Comparison of ENCODE assay signal across 24 cellular contexts in the genomic region with DNA sequence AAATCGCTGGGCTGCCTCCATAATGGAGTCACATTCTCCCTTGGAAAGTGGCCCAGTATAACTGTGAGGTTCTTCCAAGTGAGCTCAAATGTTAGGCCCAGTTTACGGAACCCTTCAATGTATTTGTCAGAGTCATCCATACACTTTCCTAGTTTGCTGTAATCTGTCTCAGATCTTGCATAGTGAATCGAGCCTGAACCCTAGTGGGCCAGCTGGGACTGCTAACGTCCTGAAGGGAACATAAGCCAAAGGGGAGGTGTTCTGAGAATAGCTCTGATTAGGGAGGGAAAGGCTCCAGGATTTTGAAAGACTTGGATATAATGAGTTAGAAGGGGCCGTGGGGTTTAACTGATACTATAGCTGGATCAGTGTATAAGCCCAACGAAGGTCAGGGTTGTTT.
DNase-seq lines count a peak whose midpoint lies in the region; ATAC-seq, FAIRE-seq and TF ChIP-seq lines count a peak whose summit lies in the region.
"Had no signal": no experiment of that assay in that cellular context is flagged by ENCODE, and none has a peak within 500 bp of the region (broad histone marks: within the 10 kb centered on the region; RNA-seq: fewer than 3 reads in every experiment).

No MANE protein-coding gene starts in this region.

- H3K27me3 ChIP-seq in H1 (replicated peaks in 1 of 4; ENCODE audit: control insufficient read depth in 3 of 4, extremely low read depth in 1 of 4, insufficient read depth in 3 of 4, low read length in 3 of 4) (no peaks in the 10 kb centered on the region), sigmoid colon (no peaks in the 10 kb centered on the region)
- H3K27me3 ChIP-seq: SJCRH30 had no signal

- no peak overlapping the region for H3K4me2 ChIP-seq in H1 (ENCODE audit: insufficient read depth in 1 of 2, low read depth in 2 of 2, low read length in 2 of 2)

- no peaks in the 10 kb centered on the region for H4K20me1 ChIP-seq in H1 (replicated peaks in 1 of 2; ENCODE audit: control insufficient read depth in 1 of 2, insufficient read depth in 2 of 2, low read length in 2 of 2)

- no peak for TF ChIP-seq POLR2A in H1 (IDR thresholded peaks at IDR 0.05; ENCODE audit: control extremely low read depth in 1 of 2, low read depth in 2 of 2, low read length in 2 of 2)
- TF ChIP-seq POLR2A in sigmoid colon (IDR thresholded peaks at IDR 0.05), result no peak

- ATAC-seq in left ventricle myocardium superior (peak; percentile 63), HG02759 (IDR thresholded peaks at IDR 0.05; ENCODE audit: unreplicated experiment) (no peak), natural killer cell (no peak)
- ATAC-seq: CD8-positive, alpha-beta T cell; HepG2; SK-N-SH treated with all-trans-retinoic acid at 6 μM for 48 hours had no signal

- no peaks in the 10 kb centered on the region for H3K4me1 Mint-ChIP-seq in natural killer cell
- H3K4me1 Mint-ChIP-seq: B cell had no signal

- TF ChIP-seq EP300 in H1 (IDR thresholded peaks at IDR 0.05; ENCODE audit: borderline replicate concordance in 1 of 2, low read depth in 2 of 2, low read length in 2 of 2), result no peak
- no peak for TF ChIP-seq EP300 in sigmoid colon (IDR thresholded peaks at IDR 0.05)

- no peak overlapping the region for H2BK20ac ChIP-seq in H1 (ENCODE audit: low read length)

- H2AFZ ChIP-seq in H1 (ENCODE audit: low read length), result 0 out of 2 replicates have a peak overlapping the region, but pooled peaks have one; percentile 7

- H3K27me3 Mint-ChIP-seq in natural killer cell (ENCODE audit: low read depth in 2 of 2), result no peaks in the 10 kb centered on the region
- H3K27me3 Mint-ChIP-seq: B cell had no signal

- CTCF ChIA-PET in H1 (lab: Charles Lee; ENCODE audit: partially characterized antibody), result interaction anchor here (0.6 to 3.6 kb wide), 3 partner anchors 335 to 680 kb away, joined by 3 to 21 read pairs (median 3); no protein-coding TSS in a partner anchor

- no peak overlapping the region for H2BK120ac ChIP-seq in H1 (replicated peaks; ENCODE audit: low read depth, low read length)

- H2BK12ac ChIP-seq in H1 (ENCODE audit: low read depth, low read length), result no peak overlapping the region

- H3K18ac ChIP-seq in H1 (ENCODE audit: extremely low read depth, low read length), result no peak overlapping the region

- WGBS in H1 (ENCODE audit: extremely low coverage in 1 of 2, insufficient coverage in 1 of 2, insufficient read length in 1 of 2, insufficient replicate concordance in 2 of 2, low coverage in 1 of 2, low lambda C conversion rate in 2 of 2, missing lambda C conversion rate in 1 of 2), 2 experiments, result 93% methylated on average over 6 of the region's 6 CpGs; no CpG with 5 or more reads in 1 of the 2 experiments
- 66 to 71% methylated on average over 6 of the region's 6 CpGs for WGBS in sigmoid colon, 2 donors

- no peak for FAIRE-seq in H1 (lab: Jason Lieb, UNC)
- FAIRE-seq: GM12891, HepG2, RCC 7860 had no signal

- intact Hi-C loops in left ventricle myocardium superior (cut with micrococcal nuclease), result no loop called here
- intact Hi-C loops in sigmoid colon (cut with DNase I), result no loop called here
- intact Hi-C loops in natural killer cell (cut with micrococcal nuclease), result no loop called here

- no peak overlapping the region for H2BK5ac ChIP-seq in H1 (ENCODE audit: low read depth, low read length)

- H3K36me3 Mint-ChIP-seq in natural killer cell, result no peaks in the 10 kb centered on the region
- H3K36me3 Mint-ChIP-seq: CD8-positive, alpha-beta T cell had no signal

- no peak overlapping the region for H3K4ac ChIP-seq in H1 (replicated peaks; ENCODE audit: insufficient read length, low read depth, low read length)

- H3K79me2 ChIP-seq in H1 (ENCODE audit: control insufficient read depth in 1 of 2, insufficient read depth in 2 of 2, low read length in 2 of 2), result no peaks in the 10 kb centered on the region

- no peak overlapping the region for H2AK5ac ChIP-seq in H1 (ENCODE audit: low read depth, low read length)

- DNase-seq in H1 (ENCODE audit: low read depth in 1 of 2, low spot score in 2 of 2) (no peak), fibroblast of gingiva (ENCODE audit: low read depth) (peak; percentile 48), left ventricle myocardium superior (no peak), sigmoid colon (peak; percentile 58), natural killer cell (no peak), NAMALWA (ENCODE audit: low spot score) (no peak)
- DNase-seq: Caco-2; CD8-positive, alpha-beta T cell; DMS79 treated with DMSO at 0.1 percent for 48 hours; GF-D8; H7; Karpas-422; NCI-H1092 treated with DMSO at 0.1 percent for 48 hours; NCI-H187; NCI-H524 treated with DMSO at 0.1 percent for 48 hours; NCI-H774; SJCRH30 had no signal

- H3K4me3 ChIP-seq in H1 (ENCODE audit: extremely low read depth in 1 of 4, insufficient read depth in 2 of 4, low read depth in 3 of 4, low read length in 4 of 4) (no peak overlapping the region), sigmoid colon (no peak overlapping the region)
- H3K4me3 ChIP-seq: SJCRH30 had no signal

- POLR2A ChIA-PET in H1 (lab: Charles Lee; ENCODE audit: partially characterized antibody), result no interaction called here

- H2BK15ac ChIP-seq in H1 (ENCODE audit: low read length), result no peak overlapping the region

- no peak overlapping the region for H3K23ac ChIP-seq in H1 (ENCODE audit: insufficient read length)

- H3K56ac ChIP-seq in H1 (replicated peaks; ENCODE audit: insufficient read length, low read depth, low read length), result no peak overlapping the region

- no peak overlapping the region for H4K8ac ChIP-seq in H1 (ENCODE audit: extremely low read depth, insufficient read depth, low read length)

- H3K36me3 ChIP-seq in H1 (ENCODE audit: control insufficient read depth in 2 of 4, insufficient read depth in 4 of 4, low read length in 3 of 4) (no peaks in the 10 kb centered on the region), sigmoid colon (no peaks in the 10 kb centered on the region)
- H3K36me3 ChIP-seq: SJCRH30 had no signal

- H4K91ac ChIP-seq in H1 (replicated peaks; ENCODE audit: insufficient read length, low read length), result no peak overlapping the region

- no peaks in the 10 kb centered on the region for H3K4me1 ChIP-seq in H1 (replicated peaks in 1 of 4; ENCODE audit: control insufficient read depth in 3 of 4, insufficient read depth in 4 of 4, low read length in 3 of 4)
- H3K4me1 ChIP-seq in sigmoid colon, result peaks cover 0 to 21% (median 12%) of the 10 kb centered on the region in 4 donors
- H3K4me1 ChIP-seq: Caco-2 had no signal

- no peak overlapping the region for H4K5ac ChIP-seq in H1 (ENCODE audit: insufficient read length, low read depth, low read length)

- H3K14ac ChIP-seq in H1 (ENCODE audit: insufficient read length), result no peak overlapping the region

- H3K27ac ChIP-seq in H1 (ENCODE audit: low read depth, low read length) (no peak overlapping the region), sigmoid colon (no peak overlapping the region)
- H3K27ac ChIP-seq: C4-2B, SJCRH30 had no signal

- peaks cover 7 to 14% of the 10 kb centered on the region in 2 donors for H3K9me3 Mint-ChIP-seq in natural killer cell
- H3K9me3 Mint-ChIP-seq: CD8-positive, alpha-beta T cell had no signal

- H3K23me2 ChIP-seq in H1 (ENCODE audit: low read depth, low read length), result no peaks in the 10 kb centered on the region

- no peak for TF ChIP-seq RAD21 in H1 (IDR thresholded peaks at IDR 0.05 in 1 of 2, conservative IDR thresholded peaks at IDR 0.05 in 1 of 2; ENCODE audit: low read depth in 2 of 2, low read length in 2 of 2)

- no peaks in the 10 kb centered on the region for H3K79me1 ChIP-seq in H1 (ENCODE audit: low read depth, low read length)

- H3K4me3 Mint-ChIP-seq in natural killer cell, result no peak overlapping the region
- H3K4me3 Mint-ChIP-seq: B cell; CD8-positive, alpha-beta T cell had no signal

- no peak for TF ChIP-seq CTCF in H1 (IDR thresholded peaks at IDR 0.05; ENCODE audit: control extremely low read depth in 1 of 3, insufficient read depth in 1 of 3, low read depth in 1 of 3, low read length in 3 of 3)
- TF ChIP-seq CTCF in sigmoid colon (IDR thresholded peaks at IDR 0.05), result no peak
- no peak for TF ChIP-seq CTCF in natural killer cell (IDR thresholded peaks at IDR 0.05)

- no peaks in the 10 kb centered on the region for H3K9me3 ChIP-seq in H1 (ENCODE audit: insufficient read depth in 2 of 2, low read depth in 1 of 2, low read length in 1 of 2)
- no peaks in the 10 kb centered on the region for H3K9me3 ChIP-seq in sigmoid colon
- H3K9me3 ChIP-seq: Caco-2, SJCRH30 had no signal

- H3K27ac Mint-ChIP-seq in natural killer cell, result no peak overlapping the region
- H3K27ac Mint-ChIP-seq: B cell; CD8-positive, alpha-beta T cell had no signal

- no peak overlapping the region for H3K9ac ChIP-seq in H1 (replicated peaks in 1 of 4; ENCODE audit: extremely low read depth in 1 of 4, low read depth in 3 of 4, low read length in 3 of 4)

TF ChIP-seq in H1, 55 proteins besides CTCF, POLR2A, EP300 and RAD21 (continues in another document):
- TF ChIP-seq, protein P1, sequence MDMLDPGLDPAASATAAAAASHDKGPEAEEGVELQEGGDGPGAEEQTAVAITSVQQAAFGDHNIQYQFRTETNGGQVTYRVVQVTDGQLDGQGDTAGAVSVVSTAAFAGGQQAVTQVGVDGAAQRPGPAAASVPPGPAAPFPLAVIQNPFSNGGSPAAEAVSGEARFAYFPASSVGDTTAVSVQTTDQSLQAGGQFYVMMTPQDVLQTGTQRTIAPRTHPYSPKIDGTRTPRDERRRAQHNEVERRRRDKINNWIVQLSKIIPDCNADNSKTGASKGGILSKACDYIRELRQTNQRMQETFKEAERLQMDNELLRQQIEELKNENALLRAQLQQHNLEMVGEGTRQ (IDR thresholded peaks at IDR 0.05; ENCODE audit: low read length), result no peak
- TF ChIP-seq CREB1 (IDR thresholded peaks at IDR 0.05), result no peak
- no peak for TF ChIP-seq KDM4A (IDR thresholded peaks at IDR 0.05; ENCODE audit: low read depth, low read length, severe bottlenecking)
- no peak for TF ChIP-seq KDM1A (IDR thresholded peaks at IDR 0.05; ENCODE audit: borderline replicate concordance, low read length)
- TF ChIP-seq, protein P2, sequence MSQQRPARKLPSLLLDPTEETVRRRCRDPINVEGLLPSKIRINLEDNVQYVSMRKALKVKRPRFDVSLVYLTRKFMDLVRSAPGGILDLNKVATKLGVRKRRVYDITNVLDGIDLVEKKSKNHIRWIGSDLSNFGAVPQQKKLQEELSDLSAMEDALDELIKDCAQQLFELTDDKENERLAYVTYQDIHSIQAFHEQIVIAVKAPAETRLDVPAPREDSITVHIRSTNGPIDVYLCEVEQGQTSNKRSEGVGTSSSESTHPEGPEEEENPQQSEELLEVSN (IDR thresholded peaks at IDR 0.05), result no peak
- no peak for TF ChIP-seq POU5F1 (IDR thresholded peaks at IDR 0.05; ENCODE audit: low read depth, low read length)
- no peak for TF ChIP-seq RFX5 (IDR thresholded peaks at IDR 0.05; ENCODE audit: borderline replicate concordance, low read depth, low read length)
- TF ChIP-seq EZH2 (IDR thresholded peaks at IDR 0.05; ENCODE audit: low read depth, low read length, severe bottlenecking), result no peak
- no peak for TF ChIP-seq BRCA1 (IDR thresholded peaks at IDR 0.05; ENCODE audit: low read depth, low read length)
- no peak for TF ChIP-seq SIN3A (conservative IDR thresholded peaks at IDR 0.05 in 1 of 2, IDR thresholded peaks at IDR 0.05 in 1 of 2; ENCODE audit: low read depth in 1 of 2, low read length in 2 of 2)
- TF ChIP-seq JUN (IDR thresholded peaks at IDR 0.05; ENCODE audit: low read depth, low read length), result no peak
- TF ChIP-seq ZNF274 (IDR thresholded peaks at IDR 0.05; ENCODE audit: borderline replicate concordance, extremely low read depth, low read length), result no peak

Comparison
In these comparisons a context has a peak if more than half of its experiments do, and no peak if none do; other contexts are left out.
1. DNase-seq: peak in fibroblast of gingiva (single experiment) and sigmoid colon (single experiment); none in H1 (0 of 2), left ventricle myocardium superior (single experiment), natural killer cell (single experiment) and NAMALWA (single experiment).